1 cellular context compared by ENCODE assay signal in genomic region chr2:11340717-11341116, GRCh38.
TF ChIP-seq lines count a peak whose summit lies in the region.

No MANE protein-coding gene starts in this region.

TF ChIP-seq in HepG2, 621 proteins besides CTCF, POLR2A, EP300 and RAD21 (continued from another document):
- TF ChIP-seq AHDC1 (CRISPR knock-in tag; IDR thresholded peaks at IDR 0.05; ENCODE audit: borderline replicate concordance) (no peak), MXD3 (CRISPR knock-in tag; IDR thresholded peaks at IDR 0.05) (no peak), HDAC1 (CRISPR knock-in tag; IDR thresholded peaks at IDR 0.05) (no peak), TBP (CRISPR knock-in tag; IDR thresholded peaks at IDR 0.05) (no peak), TCF7 (IDR thresholded peaks at IDR 0.05; ENCODE audit: low read depth) (no peak), HMG20A (CRISPR knock-in tag; IDR thresholded peaks at IDR 0.05; ENCODE audit: borderline replicate concordance) (0 out of 2 replicates have a peak, but pooled peaks have one; percentile 17), ZNF276 (CRISPR knock-in tag; IDR thresholded peaks at IDR 0.05; ENCODE audit: low read depth) (no peak), ZNF83 (CRISPR knock-in tag; IDR thresholded peaks at IDR 0.05; ENCODE audit: borderline replicate concordance) (no peak), ZNF484 (CRISPR knock-in tag; IDR thresholded peaks at IDR 0.05; ENCODE audit: borderline replicate concordance, low read depth) (no peak), ZFP37 (CRISPR knock-in tag; IDR thresholded peaks at IDR 0.05; ENCODE audit: borderline replicate concordance) (no peak), ZNF724P (CRISPR knock-in tag; IDR thresholded peaks at IDR 0.05; ENCODE audit: borderline replicate concordance) (no peak), ZBTB40 (IDR thresholded peaks at IDR 0.05) (no peak), ZBTB40 (CRISPR knock-in tag; IDR thresholded peaks at IDR 0.05) (no peak), EZH2 (conservative IDR thresholded peaks at IDR 0.05; ENCODE audit: low read depth, low read length) (no peak), ZKSCAN8 (CRISPR knock-in tag; IDR thresholded peaks at IDR 0.05; ENCODE audit: borderline replicate concordance) (no peak), KDM3A (CRISPR knock-in tag; IDR thresholded peaks at IDR 0.05; ENCODE audit: low read depth) (no peak), FOXP1 (IDR thresholded peaks at IDR 0.05) (no peak), FOXP1 (CRISPR knock-in tag; IDR thresholded peaks at IDR 0.05) (peak; percentile 75), MYC (CRISPR knock-in tag; IDR thresholded peaks at IDR 0.05; ENCODE audit: borderline replicate concordance) (no peak), SMC3 (IDR thresholded peaks at IDR 0.05; ENCODE audit: low read length) (no peak), ZNF883 (CRISPR knock-in tag; IDR thresholded peaks at IDR 0.05; ENCODE audit: not compliant biosample characterization) (no peak), MLX (CRISPR knock-in tag; IDR thresholded peaks at IDR 0.05) (no peak), ZNF775 (CRISPR knock-in tag; IDR thresholded peaks at IDR 0.05; ENCODE audit: borderline replicate concordance) (no peak), FOXJ3 (CRISPR knock-in tag; IDR thresholded peaks at IDR 0.05; ENCODE audit: borderline replicate concordance) (0 out of 2 replicates have a peak, but pooled peaks have one; percentile 19), JARID2 (CRISPR knock-in tag; IDR thresholded peaks at IDR 0.05; ENCODE audit: insufficient replicate concordance) (no peak), SOX6 (IDR thresholded peaks at IDR 0.05) (no peak), SOX6 (CRISPR knock-in tag; IDR thresholded peaks at IDR 0.05) (peak; percentile 13; the same call in 1 of the 2 replicates), PRDM4 (CRISPR knock-in tag; IDR thresholded peaks at IDR 0.05; ENCODE audit: borderline replicate concordance) (no peak), ZNF136 (CRISPR knock-in tag; IDR thresholded peaks at IDR 0.05; ENCODE audit: low read depth) (no peak), BCLAF1 (IDR thresholded peaks at IDR 0.05) (no peak)
